In genomic region chr1:143721024-143721373, GRCh38 we compare ENCODE assay signal across 1 cellular context.
A peak's percentile ranks its signal among the peaks of the same experiment; 100 is the strongest.
TF ChIP-seq lines count a peak whose summit lies in the region.

No MANE protein-coding gene starts in this region.

TF ChIP-seq in HEK293, 187 proteins besides CTCF, POLR2A, EP300 and RAD21 (continued from another document):
- TF ChIP-seq PATZ1 (tag by site-specific recombination; IDR thresholded peaks at IDR 0.05) = no peak
- TF ChIP-seq ZNF555 (tag by site-specific recombination; conservative IDR thresholded peaks at IDR 0.05) = no peak
- no peak for TF ChIP-seq ZNF23 (tag by site-specific recombination; IDR thresholded peaks at IDR 0.05; ENCODE audit: borderline replicate concordance)
- peak; percentile 1; the same call in 1 of the 2 replicates for TF ChIP-seq SP3 (tag by site-specific recombination; IDR thresholded peaks at IDR 0.05)
TF ChIP-seq in HEK293: peak in this region for 5.
